Comparison of ENCODE assay signal across 19 cellular contexts in genomic region chr12:111209779-111210178, GRCh38.
"Had no signal": no experiment of that assay in that cellular context is flagged by ENCODE, and none has a peak within 500 bp of the region (broad histone marks: within the 10 kb centered on the region; RNA-seq: fewer than 3 reads in every experiment).

No MANE protein-coding gene starts in this region.

- ATAC-seq: HepG2 had no signal

- H3K27ac ChIP-seq: SJSA1 had no signal

- H3K4me1 ChIP-seq: SJSA1 had no signal

- DNase-seq: IMR-90, Karpas-422, KG1, MG63, NCI-H1092, NCI-H1436, NCI-H187, NCI-H2029, NCI-H2081 treated with DMSO at 0.1 percent for 48 hours, NCI-H2171, NCI-H226, NCI-H446, NCI-H510A, NCI-H774, Right ventricle myocardium superior, RPMI8226, SIG-M5 had no signal

- H3K9me3 ChIP-seq: MG63, SJSA1 had no signal

- H3K4me3 ChIP-seq: MG63, SJSA1 had no signal

- H3K36me3 ChIP-seq: MG63, SJSA1 had no signal
